9 cellular contexts compared by ENCODE assay signal in the genomic region with DNA sequence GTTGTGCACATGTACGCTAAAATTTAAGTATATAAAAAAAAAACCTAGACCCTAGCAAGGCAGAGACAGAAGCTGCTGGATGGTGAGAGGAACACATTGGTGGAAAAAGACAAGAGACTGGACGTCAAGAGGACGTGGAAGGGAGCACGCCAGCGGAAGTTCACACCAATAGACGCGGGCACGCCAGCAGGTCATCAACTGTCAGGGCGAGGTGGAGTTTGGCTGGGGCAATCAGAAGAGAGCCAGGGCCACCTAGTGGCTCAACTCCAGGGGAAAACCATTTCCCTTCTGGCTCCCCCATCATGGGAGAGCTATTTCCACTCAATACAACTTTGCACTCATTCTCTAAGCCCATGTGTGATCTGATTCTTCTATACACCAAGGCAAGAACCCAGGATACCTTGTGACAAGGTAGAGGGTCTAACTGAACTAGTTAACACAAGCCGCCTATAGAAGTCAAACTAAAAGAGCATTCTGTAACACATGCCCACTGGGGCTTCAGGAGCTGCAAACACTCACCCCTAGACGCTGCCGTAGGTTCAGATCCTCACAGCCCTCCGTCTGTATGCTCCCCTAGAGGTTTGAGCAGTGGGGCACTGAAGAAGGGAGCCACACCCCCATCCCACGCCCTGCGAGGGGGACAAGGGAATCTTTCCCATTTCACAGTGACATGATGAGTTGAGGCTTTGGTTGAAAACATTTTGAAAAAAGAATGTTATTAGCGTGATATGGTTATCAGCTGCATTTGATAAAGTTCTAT.
A peak's percentile ranks its signal among the peaks of the same experiment; 100 is the strongest.
DNase-seq lines count a peak whose midpoint lies in the region; ATAC-seq and TF ChIP-seq lines count a peak whose summit lies in the region.
"Had no signal": no experiment of that assay in that cellular context is flagged by ENCODE, and none has a peak within 500 bp of the region (broad histone marks: within the 10 kb centered on the region; RNA-seq: fewer than 3 reads in every experiment).

No MANE protein-coding gene starts in this region.

- H3K27me3 ChIP-seq in WERI-Rb-1 (ENCODE audit: insufficient read depth, low read depth, severe bottlenecking): no peaks in the 10 kb centered on the region

- ATAC-seq in HG03460 (IDR thresholded peaks at IDR 0.05; ENCODE audit: unreplicated experiment) (peak; percentile 55), mucosa of descending colon (peak; percentile 58), HG03469 (IDR thresholded peaks at IDR 0.05; ENCODE audit: unreplicated experiment) (no peak), HG03378 (IDR thresholded peaks at IDR 0.05; ENCODE audit: unreplicated experiment) (no peak)

- intact Hi-C loops in mucosa of descending colon (cut with DNase I, micrococcal nuclease): no loop called here

- no peak for TF ChIP-seq POLR2A in erythroblast (IDR thresholded peaks at IDR 0.05; ENCODE audit: low read length)

- TF ChIP-seq CTCF in GM12874 (IDR thresholded peaks at IDR 0.05; ENCODE audit: insufficient read depth, low read depth, low read length): 0 out of 2 replicates have a peak, but pooled peaks have one; percentile 22
- TF ChIP-seq CTCF in WERI-Rb-1 (IDR thresholded peaks at IDR 0.05; ENCODE audit: low read depth, low read length): peak; percentile 78
- no peak for TF ChIP-seq CTCF in mucosa of descending colon (IDR thresholded peaks at IDR 0.05)

- no peaks in the 10 kb centered on the region for H3K9me3 ChIP-seq in WERI-Rb-1 (ENCODE audit: severe bottlenecking)
- H3K9me3 ChIP-seq in mucosa of descending colon: no peaks in the 10 kb centered on the region

- H3K4me1 ChIP-seq in mucosa of descending colon (ENCODE audit: low read depth): no peaks in the 10 kb centered on the region

- no peak overlapping the region for H3K4me3 ChIP-seq in WERI-Rb-1 (ENCODE audit: low read depth, low read length)
- no peak overlapping the region for H3K4me3 ChIP-seq in mucosa of descending colon

- H3K36me3 ChIP-seq in WERI-Rb-1: no peaks in the 10 kb centered on the region
- H3K36me3 ChIP-seq in mucosa of descending colon (ENCODE audit: low read depth): no peaks in the 10 kb centered on the region

- H3K27ac ChIP-seq in WERI-Rb-1: no peak overlapping the region

- peak; percentile 56 for DNase-seq in WERI-Rb-1
- peak; percentile 39 to 45 (median 41) for DNase-seq in mucosa of descending colon
- DNase-seq in erythroblast (lab: John Stamatoyannopoulos, UW): no peak
- DNase-seq in NCI-H774 (lab: John Stamatoyannopoulos, UW): no peak
- DNase-seq: stimulated activated CD4-positive, alpha-beta T cell treated with anti-CD3 and anti-CD28 coated beads, Interleukin-2, amount 100 ng/mL, for 48 hours had no signal

Comparison
In these comparisons a context has a peak if more than half of its experiments do, and no peak if none do; other contexts are left out.
1. ATAC-seq: peak in HG03460 (single experiment) and mucosa of descending colon (single experiment); none in HG03469 (single experiment) and HG03378 (single experiment).
2. DNase-seq: peak in WERI-Rb-1 (single experiment) and mucosa of descending colon (3 of 3); none in erythroblast (0 of 2) and NCI-H774 (single experiment).